In the genomic region with DNA sequence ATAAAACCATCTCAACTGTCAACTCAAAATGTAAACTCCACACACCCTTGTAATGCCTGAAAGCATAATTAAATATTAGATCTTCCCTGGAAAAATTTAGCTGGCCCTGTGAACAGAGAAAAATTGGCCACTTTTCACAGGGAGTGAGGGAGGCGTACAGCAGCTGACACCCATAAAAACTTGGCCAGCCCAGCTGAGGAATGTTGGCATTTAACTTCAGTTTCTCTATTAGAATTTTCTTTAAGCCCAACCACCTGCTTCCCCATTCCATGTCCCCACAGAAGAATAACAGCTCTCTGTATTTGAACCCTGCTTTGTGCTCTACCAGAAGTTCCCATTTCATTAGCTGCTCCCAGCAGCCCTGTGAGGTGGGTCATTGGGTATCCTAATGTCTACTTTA, we compare ENCODE assay signal across 28 cellular contexts. TPM values are rescaled to one million over a fixed set of nuclear protein-coding genes. Genes with fewer than 3 reads are reported as not detected.
"Had no signal": no experiment of that assay in that cellular context is flagged by ENCODE, and none has a peak within 500 bp of the region (broad histone marks: within the 10 kb centered on the region; RNA-seq: fewer than 3 reads in every experiment).

No MANE protein-coding gene starts in this region.

- ATAC-seq: activated T-helper 17 cell treated with anti-CD3 and anti-CD28 coated beads, Interleukin-2, amount 50 U/mL, for 72 hours; esophagus mucosa; foreskin keratinocyte; left ventricle myocardium superior; natural killer cell had no signal

- H3K4me3 ChIP-seq: prostate gland, SK-N-MC, spleen, transverse colon had no signal

- H3K36me3 ChIP-seq: prostate gland, spleen, transverse colon, WERI-Rb-1 had no signal

- H3K27me3 ChIP-seq: transverse colon had no signal

- DNase-seq: activated CD4-positive, alpha-beta memory T cell treated with anti-CD3 and anti-CD28 coated beads, Interleukin-2, amount 10 ng/mL, durations not matched to agents 7 days and 5 days; activated CD4-positive, alpha-beta T cell treated with anti-CD3 and anti-CD28 coated beads, Interleukin-2, amount 10 ng/mL, durations not matched to agents 24 days and 14 days; activated CD4-positive, CD25-positive, alpha-beta regulatory T cell treated with anti-CD3 and anti-CD28 coated beads, Interleukin-2, amount 50 U/mL, for 72 hours; activated CD8-positive, alpha-beta memory T cell treated with anti-CD3 and anti-CD28 coated beads, Interleukin-2, amount 50 U/mL, for 48 hours; activated gamma-delta T cell treated with Interleukin-2 at 50 U/mL for 16 hours; activated naive CD4-positive, alpha-beta T cell treated with anti-CD3 and anti-CD28 coated beads, Interleukin-2, amount 50 U/mL, for 16 hours; activated T-cell treated with anti-CD3 and anti-CD28 coated beads, Interleukin-2, amount 50 U/mL, for 24 hours; amniotic stem cell; caudate nucleus; foreskin keratinocyte; glutamatergic neuron; islet precursor cell; left ventricle myocardium superior; mammary epithelial cell; natural killer cell; spleen; stimulated activated naive CD4-positive, alpha-beta T cell treated with Interleukin-2 at 50 U/mL for 16 hours; SW 1271; T-helper 9 cell; transverse colon; WERI-Rb-1 had no signal

- H3K4me1 ChIP-seq: foreskin keratinocyte, prostate gland, spleen had no signal

- H3K27ac ChIP-seq: foreskin keratinocyte, SK-N-MC, spleen, transverse colon, WERI-Rb-1 had no signal

- H3K9me3 ChIP-seq: prostate gland, spleen, transverse colon had no signal

RNA-seq across cellular contexts. Expression of a gene that starts 41.0 kb away (rescaled TPM):
- total RNA-seq: activated CD4-positive, alpha-beta memory T cell treated with anti-CD3 and anti-CD28 coated beads, Interleukin-2, amount 10 ng/mL, durations not matched to agents 7 days and 5 days; activated CD4-positive, alpha-beta T cell treated with anti-CD3 and anti-CD28 coated beads, Interleukin-2, amount 10 ng/mL, durations not matched to agents 24 days and 14 days; chondrocyte; endothelial cell of umbilical vein; foreskin keratinocyte; left ventricle myocardium superior; natural killer cell; osteocyte; spleen had no signal
- polyA plus RNA-seq: endothelial cell of umbilical vein, foreskin keratinocyte, spleen had no signal
